26 cellular contexts compared by ENCODE assay signal in the genomic region with DNA sequence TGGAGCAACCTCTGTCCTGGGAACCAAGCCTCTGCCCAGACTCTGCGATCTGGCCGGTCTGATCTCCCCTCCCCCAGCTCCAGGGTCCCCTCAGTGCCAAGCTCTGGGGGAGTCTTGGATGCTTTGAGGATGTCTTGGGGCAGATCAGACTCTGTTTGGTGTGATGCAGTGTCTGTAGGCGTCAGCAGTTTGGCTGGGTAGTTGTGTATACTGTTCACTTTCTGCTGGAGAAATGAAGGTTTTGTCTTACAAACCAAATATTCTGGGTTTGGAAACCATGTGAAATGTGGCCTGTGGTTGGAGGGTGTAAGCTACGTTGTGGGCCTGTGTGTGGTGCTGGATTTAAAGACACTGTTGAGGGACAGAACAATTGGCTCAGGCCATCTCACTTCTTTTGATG. TPM values are rescaled to one million over a fixed set of nuclear protein-coding genes. Genes with fewer than 3 reads are reported as not detected.
"Had no signal": no experiment of that assay in that cellular context is flagged by ENCODE, and none has a peak within 500 bp of the region (broad histone marks: within the 10 kb centered on the region; RNA-seq: fewer than 3 reads in every experiment).

No MANE protein-coding gene starts in this region.

- H3K4me3 ChIP-seq: esophagus squamous epithelium, lower lobe of right lung, neural progenitor cell, sigmoid colon, thyroid gland, upper lobe of right lung had no signal

- ATAC-seq: activated CD4-positive, CD25-positive, alpha-beta regulatory T cell treated with anti-CD3 and anti-CD28 coated beads, Interleukin-2, amount 50 U/mL, for 24 hours; foreskin keratinocyte; left lobe of liver; lower lobe of right lung; naive thymus-derived CD8-positive, alpha-beta T cell; upper lobe of right lung had no signal

- H3K9me3 ChIP-seq: esophagus squamous epithelium, lower lobe of right lung, sigmoid colon, thyroid gland, upper lobe of right lung had no signal

- H3K9ac ChIP-seq: neural progenitor cell had no signal

- H3K4me1 Mint-ChIP-seq: central memory CD8-positive, alpha-beta T cell had no signal

- H3K4me1 ChIP-seq: lower lobe of right lung, upper lobe of right lung had no signal

- H3K36me3 ChIP-seq: esophagus squamous epithelium, lower lobe of right lung, neural progenitor cell, sigmoid colon, thyroid gland, upper lobe of right lung had no signal

- H3K4me3 Mint-ChIP-seq: central memory CD8-positive, alpha-beta T cell; naive thymus-derived CD8-positive, alpha-beta T cell; neural progenitor cell had no signal

- H2AFZ ChIP-seq: neural progenitor cell had no signal

- H3K9me3 Mint-ChIP-seq: activated naive CD4-positive, alpha-beta T cell treated with anti-CD3 and anti-CD28 coated beads, Interleukin-2, amount 50 U/mL, for 72 hours; central memory CD8-positive, alpha-beta T cell; neural progenitor cell had no signal

- H3K27me3 ChIP-seq: thyroid gland had no signal

- H3K36me3 Mint-ChIP-seq: activated naive CD4-positive, alpha-beta T cell treated with anti-CD3 and anti-CD28 coated beads, Interleukin-2, amount 50 U/mL, for 72 hours; naive thymus-derived CD8-positive, alpha-beta T cell; neural progenitor cell had no signal

- DNase-seq: activated CD4-positive, alpha-beta T cell treated with anti-CD3 and anti-CD28 coated beads, Interleukin-2, amount 50 U/mL, for 1 hour; activated gamma-delta T cell; activated T-cell treated with anti-CD3 and anti-CD28 coated beads for 4 hours; effector memory CD4-positive, alpha-beta T cell; esophagus squamous epithelium; foreskin keratinocyte; lower lobe of right lung; naive thymus-derived CD8-positive, alpha-beta T cell; retina; sigmoid colon; stimulated activated CD4-positive, alpha-beta T cell treated with anti-CD3 and anti-CD28 coated beads, Interleukin-2, amount 100 ng/mL, for 48 hours; stimulated activated CD8-positive, alpha-beta memory T cell treated with anti-CD3 and anti-CD28 coated beads, Interleukin-4, amount 100 ng/mL, for 48 hours; stimulated activated naive CD4-positive, alpha-beta T cell; substantia nigra; thyroid gland; upper lobe of right lung had no signal

- H3K27ac ChIP-seq: esophagus squamous epithelium, foreskin keratinocyte, lower lobe of right lung, neural progenitor cell, sigmoid colon, thyroid gland, upper lobe of right lung, VCaP had no signal

- H3K4me2 ChIP-seq: neural progenitor cell had no signal

- H3K27ac Mint-ChIP-seq: naive thymus-derived CD8-positive, alpha-beta T cell; neural progenitor cell; progenitor cell of endocrine pancreas had no signal

RNA-seq across cellular contexts. Expression of gene INSC, which starts 4.6 kb away (rescaled TPM):
- total RNA-seq: astrocyte, dermis microvascular lymphatic vessel endothelial cell, osteocyte, progenitor cell of endocrine pancreas had no signal
- polyA plus RNA-seq: foreskin keratinocyte; naive thymus-derived CD8-positive, alpha-beta T cell had no signal

RNA-seq across cellular contexts. Expression of gene CALCB, which starts 46.0 kb away (rescaled TPM):
- total RNA-seq: dermis microvascular lymphatic vessel endothelial cell, esophagus squamous epithelium, foreskin keratinocyte, lower lobe of right lung, osteocyte, progenitor cell of endocrine pancreas, upper lobe of right lung had no signal
- polyA plus RNA-seq: foreskin keratinocyte had no signal
